18 cellular contexts compared by ENCODE assay signal in the genomic region with DNA sequence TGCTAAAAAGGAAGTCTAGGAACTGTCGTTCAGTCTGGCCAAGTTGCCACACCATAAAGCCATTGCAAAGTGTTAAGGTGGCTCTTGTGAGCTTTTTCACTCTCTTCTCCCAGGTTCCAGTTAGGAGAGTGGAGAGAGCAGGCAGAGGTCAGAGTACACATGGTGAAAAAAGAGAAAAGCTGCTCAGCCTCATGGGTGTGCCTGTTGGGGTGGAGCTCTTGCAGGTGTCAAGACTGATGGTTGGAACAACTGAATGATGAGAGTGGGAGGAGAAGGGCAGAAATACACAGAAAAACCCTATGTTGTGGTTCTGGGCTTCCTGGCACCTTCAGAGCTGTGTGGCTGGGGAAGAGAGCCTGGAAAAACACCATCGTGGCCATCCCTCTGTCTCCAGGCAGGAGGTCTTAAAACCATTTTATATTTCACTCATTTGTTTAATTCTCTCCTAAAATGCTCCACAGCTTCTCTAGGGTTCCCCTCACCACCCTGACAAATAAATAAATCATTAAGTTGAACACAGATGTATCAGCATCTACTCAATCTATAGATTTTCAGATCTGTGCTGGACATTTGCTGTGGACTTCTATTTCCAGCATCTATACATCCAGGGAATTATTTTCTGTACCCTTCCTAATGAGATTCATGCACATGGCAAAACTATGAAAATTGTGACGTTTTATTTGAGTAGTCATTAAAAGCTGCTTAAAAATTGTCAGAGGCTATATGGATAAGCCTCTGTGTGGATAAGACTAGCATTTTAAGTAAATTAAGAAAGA. TPM values are rescaled to one million over a fixed set of nuclear protein-coding genes. Genes with fewer than 3 reads are reported as not detected.
DNase-seq lines count a peak whose midpoint lies in the region; ATAC-seq lines count a peak whose summit lies in the region.
"Had no signal": no experiment of that assay in that cellular context is flagged by ENCODE, and none has a peak within 500 bp of the region (broad histone marks: within the 10 kb centered on the region; RNA-seq: fewer than 3 reads in every experiment).

No MANE protein-coding gene starts in this region.

- no peak overlapping the region for H3K4me3 Mint-ChIP-seq in activated CD4-positive, alpha-beta T cell treated with anti-CD3 and anti-CD28 coated beads, Interleukin-2, amount 10 ng/mL, durations not matched to agents 7 days and 5 days
- H3K4me3 Mint-ChIP-seq in central memory CD8-positive, alpha-beta T cell, result peak overlapping the region; percentile 48
- peak overlapping the region; percentile 30 to 47 for H3K4me3 Mint-ChIP-seq in stimulated activated naive CD8-positive, alpha-beta T cell treated with anti-CD3 and anti-CD28 coated beads, Interleukin-15, amount 100 ng/mL, for 72 hours
- H3K4me3 Mint-ChIP-seq: activated B cell treated with CpG ODN at 0.5 μM for 24 hours had no signal

- CTCF ChIA-PET in activated CD4-positive, alpha-beta T cell treated with anti-CD3 and anti-CD28 coated beads, Interleukin-2, amount 10 ng/mL, durations not matched to agents 7 days and 5 days (lab: Charles Lee), result interaction anchor here (0.6 to 4.2 kb wide), 8 partner anchors 11 to 79 kb away, joined by 3 to 15 read pairs (median 4); partner anchors contain the start of gene UBASH3A

- DNase-seq in stimulated activated CD4-positive, alpha-beta T cell treated with anti-CD3 and anti-CD28 coated beads, Interleukin-15, amount 100 ng/mL, for 24 hours, result peak; percentile 63
- no peak for DNase-seq in stimulated activated CD4-positive, alpha-beta T cell treated with anti-CD3 and anti-CD28 coated beads, Interleukin-4, amount 100 ng/mL, for 1 hour
- DNase-seq in activated CD4-positive, alpha-beta T cell treated with anti-CD3 and anti-CD28 coated beads, Interleukin-2, amount 10 ng/mL, durations not matched to agents 7 days and 5 days, result no peak
- DNase-seq in central memory CD8-positive, alpha-beta T cell (ENCODE audit: low spot score in 2 of 2), result no peak
- no peak for DNase-seq in stimulated activated naive CD8-positive, alpha-beta T cell treated with anti-CD3 and anti-CD28 coated beads, Interleukin-15, amount 100 ng/mL, for 72 hours
- no peak for DNase-seq in NCI-H345 (lab: John Stamatoyannopoulos, UW)
- DNase-seq: activated B cell treated with CpG ODN at 0.5 μM for 24 hours, foreskin keratinocyte, GF-D8, midbrain, nucleus accumbens, testis had no signal

- POLR2A ChIA-PET in activated CD4-positive, alpha-beta T cell treated with anti-CD3 and anti-CD28 coated beads, Interleukin-2, amount 10 ng/mL, durations not matched to agents 7 days and 5 days (lab: Charles Lee), result interaction anchor here (2.1 kb wide), 1 partner anchor 17 kb away, joined by 14 read pairs; the partner anchor contains the start of gene UBASH3A

- peaks cover 92% of the 10 kb centered on the region for H3K36me3 Mint-ChIP-seq in activated CD4-positive, alpha-beta T cell treated with anti-CD3 and anti-CD28 coated beads, Interleukin-2, amount 10 ng/mL, durations not matched to agents 7 days and 5 days (ENCODE audit: low read depth)
- peaks cover 72% of the 10 kb centered on the region for H3K36me3 Mint-ChIP-seq in central memory CD8-positive, alpha-beta T cell (ENCODE audit: insufficient read depth)

- H3K27ac Mint-ChIP-seq in activated CD4-positive, alpha-beta T cell treated with anti-CD3 and anti-CD28 coated beads, Interleukin-2, amount 10 ng/mL, durations not matched to agents 7 days and 5 days, result peak overlapping the region; percentile 27
- H3K27ac Mint-ChIP-seq in central memory CD8-positive, alpha-beta T cell (ENCODE audit: low read depth), result peak overlapping the region; percentile 58
- H3K27ac Mint-ChIP-seq in stimulated activated naive CD8-positive, alpha-beta T cell treated with anti-CD3 and anti-CD28 coated beads, Interleukin-15, amount 100 ng/mL, for 72 hours, result peak overlapping the region in 1 of 2 donors; percentile 67
- H3K27ac Mint-ChIP-seq: activated B cell treated with CpG ODN at 0.5 μM for 24 hours had no signal

- H3K9me3 Mint-ChIP-seq in activated CD4-positive, alpha-beta T cell treated with anti-CD3 and anti-CD28 coated beads, Interleukin-2, amount 10 ng/mL, durations not matched to agents 7 days and 5 days, result peaks cover 12% of the 10 kb centered on the region
- no peaks in the 10 kb centered on the region for H3K9me3 Mint-ChIP-seq in central memory CD8-positive, alpha-beta T cell
- H3K9me3 Mint-ChIP-seq in stimulated activated naive CD8-positive, alpha-beta T cell treated with anti-CD3 and anti-CD28 coated beads, Interleukin-15, amount 100 ng/mL, for 72 hours, result peaks cover 4 to 5% of the 10 kb centered on the region in 2 donors
- H3K9me3 Mint-ChIP-seq: activated B cell treated with CpG ODN at 0.5 μM for 24 hours had no signal

- ATAC-seq in central memory CD8-positive, alpha-beta T cell (replicated peaks; ENCODE audit: extremely low read depth, poor library complexity, severe bottlenecking), result no peak
- ATAC-seq in stimulated activated naive CD8-positive, alpha-beta T cell treated with anti-CD3 and anti-CD28 coated beads, Interleukin-15, amount 100 ng/mL, for 72 hours, result peak; percentile 13
- ATAC-seq in HG02852 (IDR thresholded peaks at IDR 0.05; ENCODE audit: unreplicated experiment) (no peak), GM18520 (IDR thresholded peaks at IDR 0.05; ENCODE audit: unreplicated experiment) (no peak)
- ATAC-seq: foreskin keratinocyte had no signal

- no peaks in the 10 kb centered on the region for H3K27me3 Mint-ChIP-seq in activated CD4-positive, alpha-beta T cell treated with anti-CD3 and anti-CD28 coated beads, Interleukin-2, amount 10 ng/mL, durations not matched to agents 7 days and 5 days
- H3K27me3 Mint-ChIP-seq in central memory CD8-positive, alpha-beta T cell, result no peaks in the 10 kb centered on the region
- no peaks in the 10 kb centered on the region for H3K27me3 Mint-ChIP-seq in stimulated activated naive CD8-positive, alpha-beta T cell treated with anti-CD3 and anti-CD28 coated beads, Interleukin-15, amount 100 ng/mL, for 72 hours

- peaks cover 91% of the 10 kb centered on the region for H3K4me1 Mint-ChIP-seq in activated CD4-positive, alpha-beta T cell treated with anti-CD3 and anti-CD28 coated beads, Interleukin-2, amount 10 ng/mL, durations not matched to agents 7 days and 5 days
- peaks cover 87% of the 10 kb centered on the region for H3K4me1 Mint-ChIP-seq in central memory CD8-positive, alpha-beta T cell
- peaks cover 60% of the 10 kb centered on the region for H3K4me1 Mint-ChIP-seq in stimulated activated naive CD8-positive, alpha-beta T cell treated with anti-CD3 and anti-CD28 coated beads, Interleukin-15, amount 100 ng/mL, for 72 hours

RNA-seq across cellular contexts. Expression of gene UBASH3A, which starts 17.5 kb away (rescaled TPM):
- total RNA-seq in activated CD4-positive, alpha-beta T cell treated with anti-CD3 and anti-CD28 coated beads, Interleukin-2, amount 10 ng/mL, durations not matched to agents 7 days and 5 days, result 10 to 100 TPM; 77.4 to 83.7 TPM
- total RNA-seq: activated B cell treated with CpG ODN at 0.5 μM for 24 hours, astrocyte, foreskin keratinocyte, NCI-H460 had no signal

RNA-seq across cellular contexts. Expression of gene TMPRSS3, which starts 25.4 kb away (rescaled TPM):
- total RNA-seq in activated CD4-positive, alpha-beta T cell treated with anti-CD3 and anti-CD28 coated beads, Interleukin-2, amount 10 ng/mL, durations not matched to agents 7 days and 5 days, result 1 to 10 TPM; 7.4 to 8.9 TPM
- total RNA-seq: activated B cell treated with CpG ODN at 0.5 μM for 24 hours, astrocyte, foreskin keratinocyte had no signal

RNA-seq across cellular contexts. Expression of gene TFF1, which starts 54.9 kb away (rescaled TPM):
- not detected for total RNA-seq in activated CD4-positive, alpha-beta T cell treated with anti-CD3 and anti-CD28 coated beads, Interleukin-2, amount 10 ng/mL, durations not matched to agents 7 days and 5 days
- total RNA-seq: activated B cell treated with CpG ODN at 0.5 μM for 24 hours; astrocyte; foreskin keratinocyte; NCI-H460; right atrium auricular region; T-helper 2 cell treated with Interferon-gamma antibody and Interleukin-4, amounts not matched to agents 100 ng/mL and 5 ng/mL, for 36 hours; testis had no signal
